In the genomic region with DNA sequence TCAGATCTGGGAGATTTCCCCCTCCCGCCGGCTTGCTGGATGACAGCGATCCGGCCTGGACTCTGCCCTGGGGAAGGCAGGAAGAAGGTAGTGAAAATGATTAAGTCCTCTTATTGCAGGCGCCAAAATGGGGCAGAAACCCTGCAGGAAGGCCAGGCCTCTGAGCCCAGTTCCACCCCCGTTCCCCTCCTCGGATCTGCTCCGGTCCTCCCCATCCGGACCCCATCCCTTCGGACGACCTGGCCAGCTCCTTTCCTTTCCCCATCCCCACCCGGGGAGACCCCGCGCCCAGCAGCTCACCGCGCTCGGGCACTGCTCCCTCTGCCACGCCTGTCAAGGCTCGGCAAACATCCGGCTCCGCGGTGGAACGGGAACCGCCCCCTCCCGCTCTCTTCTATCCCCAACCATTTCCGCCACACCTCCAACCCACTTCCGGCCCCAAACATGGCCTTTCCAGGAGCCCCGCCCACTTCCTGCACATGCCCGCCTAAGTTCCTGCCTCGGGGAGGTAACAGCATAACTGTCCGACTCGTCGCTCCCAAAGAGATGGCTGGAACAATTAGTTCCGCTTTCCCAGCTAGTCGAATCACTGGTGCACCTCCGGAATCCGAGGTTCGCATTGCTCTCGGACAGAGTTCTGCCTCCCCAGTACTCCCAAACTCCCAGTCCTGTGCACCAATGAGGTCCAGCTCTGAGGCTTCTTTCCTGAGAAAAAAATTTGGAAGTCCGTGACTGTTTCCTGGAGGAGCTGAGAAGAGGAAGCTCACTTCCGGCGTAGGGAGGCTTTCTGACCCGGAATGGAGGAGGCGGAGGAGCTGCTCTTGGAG, we compare ENCODE assay signal across 8 cellular contexts.
DNase-seq lines count a peak whose midpoint lies in the region; ATAC-seq and TF ChIP-seq lines count a peak whose summit lies in the region.

Gene ARHGAP1 (minus strand): TSS at position 369 of the 827 bp plus-strand sequence. CDS start 4,512 bp downstream, outside the sequence.
Gene ZNF408 (plus strand): TSS at position 781 of the 827 bp plus-strand sequence. CDS start 17 bp downstream, at position 798.

- peak within 1 kb of the TSS; percentile 93 for H2AFZ ChIP-seq in MM.1S (ENCODE audit: low read length)

- peaks cover 20% of the 10 kb centered on the region for H3K36me3 Mint-ChIP-seq in nephron progenitor cell (ENCODE audit: low read depth)

- H3K27me3 Mint-ChIP-seq in nephron progenitor cell (ENCODE audit: low read depth, poor library complexity): no peaks in the 10 kb centered on the region
- H3K27me3 Mint-ChIP-seq in stimulated activated naive CD8-positive, alpha-beta T cell treated with anti-CD3 and anti-CD28 coated beads, Interleukin-15, amount 100 ng/mL, for 72 hours: no peaks in the 10 kb centered on the region

- no peaks in the 10 kb centered on the region for H3K9me3 Mint-ChIP-seq in nephron progenitor cell
- no peaks in the 10 kb centered on the region for H3K9me3 Mint-ChIP-seq in stimulated activated naive CD8-positive, alpha-beta T cell treated with anti-CD3 and anti-CD28 coated beads, Interleukin-15, amount 100 ng/mL, for 72 hours

- in situ Hi-C loops in HAP-1 (cut with MboI; ENCODE audit: low sequenced_read_pairs): no loop called here

- H3K27me3 ChIP-seq in HAP-1 (ENCODE audit: low read depth): no peaks in the 10 kb centered on the region
- H3K27me3 ChIP-seq in MM.1S (replicated peaks; ENCODE audit: insufficient read depth, low read length): no peaks in the 10 kb centered on the region

- H3K4me2 ChIP-seq in MM.1S (ENCODE audit: low read depth, low read length): peak within 1 kb of the TSS; percentile 97

- H3K79me2 ChIP-seq in MM.1S (ENCODE audit: low read length): peaks cover 70% of the 10 kb centered on the region

- no peaks in the 10 kb centered on the region for H3K9me2 ChIP-seq in MM.1S (replicated peaks; ENCODE audit: insufficient read depth, low read length)

- H3K4me1 ChIP-seq in ES-I3 (ENCODE audit: insufficient read depth, low read length) (no peaks in the 10 kb centered on the region), HAP-1 (peaks cover 7% of the 10 kb centered on the region), MM.1S (ENCODE audit: low read length) (peaks cover 3% of the 10 kb centered on the region; the same call in 1 of the 2 replicates)

- H3K4me3 ChIP-seq in HAP-1 (peak within 1 kb of the TSS; percentile 83), MM.1S (ENCODE audit: low read length) (peak within 1 kb of the TSS; percentile 91)

- peaks cover 3% of the 10 kb centered on the region; the same call in 1 of the 2 replicates for H3F3A ChIP-seq in MM.1S (ENCODE audit: insufficient read depth, low read length)

- H3K27ac ChIP-seq in MM.1S (ENCODE audit: low read length): peak within 1 kb of the TSS; percentile 72; the same call in 1 of the 2 replicates

- H3K36me3 ChIP-seq in ES-I3 (ENCODE audit: insufficient read depth, low read length) (peaks cover 21% of the 10 kb centered on the region), HAP-1 (replicated peaks) (peaks cover 36% of the 10 kb centered on the region), MM.1S (replicated peaks; ENCODE audit: insufficient read depth, low read length) (no peaks in the 10 kb centered on the region; the same call in none of the 2 replicates)

- peak; percentile 94 for ATAC-seq in stimulated activated naive CD8-positive, alpha-beta T cell treated with anti-CD3 and anti-CD28 coated beads, Interleukin-15, amount 100 ng/mL, for 72 hours

- peak within 1 kb of the TSS; percentile 89 for H3K9ac ChIP-seq in ES-I3 (ENCODE audit: low read depth, low read length)
- H3K9ac ChIP-seq in MM.1S (ENCODE audit: low read length): peak within 1 kb of the TSS; percentile 94

- peak within 1 kb of the TSS; percentile 100 for H3K4me3 Mint-ChIP-seq in nephron progenitor cell
- peak within 1 kb of the TSS; percentile 93 to 98 for H3K4me3 Mint-ChIP-seq in stimulated activated naive CD8-positive, alpha-beta T cell treated with anti-CD3 and anti-CD28 coated beads, Interleukin-15, amount 100 ng/mL, for 72 hours

- H3K9me3 ChIP-seq in ES-I3 (ENCODE audit: control insufficient read depth, insufficient read depth, low read length) (no peaks in the 10 kb centered on the region), HAP-1 (no peaks in the 10 kb centered on the region), MM.1S (replicated peaks; ENCODE audit: insufficient read depth, low read length) (no peaks in the 10 kb centered on the region)

- no peaks in the 10 kb centered on the region for H4K20me1 ChIP-seq in MM.1S (ENCODE audit: insufficient read depth, low read length)

- peaks cover 55% of the 10 kb centered on the region for H3K4me1 Mint-ChIP-seq in nephron progenitor cell
- H3K4me1 Mint-ChIP-seq in stimulated activated naive CD8-positive, alpha-beta T cell treated with anti-CD3 and anti-CD28 coated beads, Interleukin-15, amount 100 ng/mL, for 72 hours: peaks cover 51% of the 10 kb centered on the region

- DNase-seq in HAP-1 (ENCODE audit: low spot score in 2 of 2) (peak; percentile 95 to 100), MM.1S (peak; percentile 99), SIG-M5 (lab: John Stamatoyannopoulos, UW) (peak; percentile 88), activated gamma-delta T cell (lab: John Stamatoyannopoulos, UW) (peak; percentile 78), fibroblast of the conjunctiva (ENCODE audit: low read depth) (peak; percentile 97), nephron progenitor cell (peak; percentile 98)
- peak; percentile 98 to 99 for DNase-seq in stimulated activated naive CD8-positive, alpha-beta T cell treated with anti-CD3 and anti-CD28 coated beads, Interleukin-15, amount 100 ng/mL, for 72 hours

- no peak for TF ChIP-seq CTCF in MM.1S (IDR thresholded peaks at IDR 0.05; ENCODE audit: low read length)
- TF ChIP-seq CTCF in nephron progenitor cell (IDR thresholded peaks at IDR 0.05): no peak

- peak within 1 kb of the TSS; percentile 100 for H3K27ac Mint-ChIP-seq in nephron progenitor cell
- H3K27ac Mint-ChIP-seq in stimulated activated naive CD8-positive, alpha-beta T cell treated with anti-CD3 and anti-CD28 coated beads, Interleukin-15, amount 100 ng/mL, for 72 hours: peak within 1 kb of the TSS; percentile 98

Comparison
In these comparisons a context has a peak if more than half of its experiments do, and no peak if none do; other contexts are left out.
1. Peak in every context shown above with its lines: DNase-seq, ATAC-seq, H3K4me3 ChIP-seq and H3K27ac ChIP-seq.